In genomic region chr4:102405706-102406510, GRCh38 we compare ENCODE assay signal across 23 cellular contexts.
"Had no signal": no experiment of that assay in that cellular context is flagged by ENCODE, and none has a peak within 500 bp of the region (broad histone marks: within the 10 kb centered on the region; RNA-seq: fewer than 3 reads in every experiment).

No MANE protein-coding gene starts in this region.

- H3K4me3 Mint-ChIP-seq: activated CD4-positive, alpha-beta memory T cell treated with anti-CD3 and anti-CD28 coated beads, Interleukin-2, amount 10 ng/mL, durations not matched to agents 7 days and 5 days; activated CD4-positive, alpha-beta T cell treated with anti-CD3 and anti-CD28 coated beads for 36 hours; activated CD8-positive, alpha-beta memory T cell treated with anti-CD3 and anti-CD28 coated beads, Interleukin-2, amount 10 ng/mL, durations not matched to agents 7 days and 5 days; activated naive CD8-positive, alpha-beta T cell treated with anti-CD3 and anti-CD28 coated beads for 36 hours; endodermal cell; natural killer cell; WTC11 had no signal

- H3K4me2 ChIP-seq: smooth muscle cell had no signal

- H3K27ac Mint-ChIP-seq: activated CD4-positive, alpha-beta memory T cell treated with anti-CD3 and anti-CD28 coated beads, Interleukin-2, amount 10 ng/mL, durations not matched to agents 7 days and 5 days; activated CD4-positive, alpha-beta T cell treated with anti-CD3 and anti-CD28 coated beads for 36 hours; activated CD8-positive, alpha-beta memory T cell treated with anti-CD3 and anti-CD28 coated beads, Interleukin-2, amount 10 ng/mL, durations not matched to agents 7 days and 5 days; activated naive CD8-positive, alpha-beta T cell treated with anti-CD3 and anti-CD28 coated beads for 36 hours; endodermal cell; natural killer cell; WTC11 had no signal

- H3K4me1 Mint-ChIP-seq: activated CD4-positive, alpha-beta memory T cell treated with anti-CD3 and anti-CD28 coated beads, Interleukin-2, amount 10 ng/mL, durations not matched to agents 7 days and 5 days; activated CD4-positive, alpha-beta T cell treated with anti-CD3 and anti-CD28 coated beads for 36 hours; activated naive CD8-positive, alpha-beta T cell treated with anti-CD3 and anti-CD28 coated beads for 36 hours; endodermal cell; natural killer cell had no signal

- H3K27me3 Mint-ChIP-seq: activated CD4-positive, alpha-beta T cell treated with anti-CD3 and anti-CD28 coated beads for 36 hours; activated CD8-positive, alpha-beta memory T cell treated with anti-CD3 and anti-CD28 coated beads, Interleukin-2, amount 10 ng/mL, durations not matched to agents 7 days and 5 days; activated naive CD8-positive, alpha-beta T cell treated with anti-CD3 and anti-CD28 coated beads for 36 hours had no signal

- H2AFZ ChIP-seq: parathyroid adenoma had no signal

- H3K27me3 ChIP-seq: body of pancreas, stomach, vagina had no signal

- H3K9me3 Mint-ChIP-seq: activated CD4-positive, alpha-beta memory T cell treated with anti-CD3 and anti-CD28 coated beads, Interleukin-2, amount 10 ng/mL, durations not matched to agents 7 days and 5 days; activated naive CD8-positive, alpha-beta T cell treated with anti-CD3 and anti-CD28 coated beads for 36 hours; endodermal cell; natural killer cell; WTC11 had no signal

- H3K36me3 Mint-ChIP-seq: activated CD8-positive, alpha-beta memory T cell treated with anti-CD3 and anti-CD28 coated beads, Interleukin-2, amount 10 ng/mL, durations not matched to agents 7 days and 5 days; activated naive CD8-positive, alpha-beta T cell treated with anti-CD3 and anti-CD28 coated beads for 36 hours; natural killer cell; WTC11 had no signal

- H3K36me3 ChIP-seq: lower lobe of right lung, stomach, vagina had no signal

- H3K27ac ChIP-seq: body of pancreas, epithelial cell of prostate, lower lobe of right lung, parathyroid adenoma, stomach, vagina had no signal

- DNase-seq: activated CD4-positive, alpha-beta memory T cell treated with anti-CD3 and anti-CD28 coated beads, Interleukin-2, amount 10 ng/mL, durations not matched to agents 7 days and 5 days; activated CD4-positive, alpha-beta T cell treated with anti-CD3 and anti-CD28 coated beads for 36 hours; activated CD8-positive, alpha-beta memory T cell treated with anti-CD3 and anti-CD28 coated beads, Interleukin-2, amount 10 ng/mL, durations not matched to agents 7 days and 5 days; activated naive CD8-positive, alpha-beta T cell treated with anti-CD3 and anti-CD28 coated beads for 36 hours; amygdala; body of pancreas; central memory CD4-positive, alpha-beta T cell; endodermal cell; foreskin melanocyte; glutamatergic neuron; hippocampal formation; islet precursor cell; left colon; lower lobe of right lung; natural killer cell; stimulated activated CD4-positive, alpha-beta T cell treated with anti-CD3 and anti-CD28 coated beads, Interleukin-4, amount 100 ng/mL, for 1 hour; stomach; trophoblast cell had no signal

- H3K79me2 ChIP-seq: parathyroid adenoma had no signal

- H3K4me1 ChIP-seq: body of pancreas, parathyroid adenoma, stomach had no signal

- H3K4me3 ChIP-seq: body of pancreas, lower lobe of right lung, smooth muscle cell, stomach, vagina had no signal

- H3K9me3 ChIP-seq: body of pancreas, lower lobe of right lung, stomach, vagina had no signal

- H3K9ac ChIP-seq: parathyroid adenoma had no signal
